8 cellular contexts compared by ENCODE assay signal in the genomic region with DNA sequence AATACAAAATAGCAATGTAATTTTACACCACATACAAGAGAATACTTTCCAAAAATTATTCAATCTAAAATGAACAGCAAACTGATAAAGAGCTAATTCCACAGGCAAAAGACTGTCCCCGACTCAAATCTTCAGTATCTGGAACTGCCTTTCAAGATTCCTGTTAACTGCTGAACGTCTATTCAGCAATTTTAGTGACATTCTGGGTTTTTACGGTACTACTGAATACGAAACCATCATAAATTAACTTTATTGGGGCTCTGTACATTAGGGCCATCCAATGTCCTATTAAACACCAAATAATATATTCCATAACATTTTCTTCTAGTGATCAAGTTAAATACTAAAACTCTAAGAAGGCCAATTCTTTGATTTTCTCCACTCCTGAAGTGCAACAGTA. TPM values are rescaled to one million over a fixed set of nuclear protein-coding genes. Genes with fewer than 3 reads are reported as not detected.
DNase-seq lines count a peak whose midpoint lies in the region; ATAC-seq and TF ChIP-seq lines count a peak whose summit lies in the region.

No MANE protein-coding gene starts in this region.

- TF ChIP-seq CTCF in MM.1S (IDR thresholded peaks at IDR 0.05; ENCODE audit: low read length) = no peak
- TF ChIP-seq CTCF in dorsolateral prefrontal cortex (IDR thresholded peaks at IDR 0.05 in 54 of 56, conservative IDR thresholded peaks at IDR 0.05 in 2 of 56; ENCODE audit: low read depth in 1 of 56, partially characterized antibody in 56 of 56) = no peak
- no peak for TF ChIP-seq CTCF in neural cell (IDR thresholded peaks at IDR 0.05; ENCODE audit: poor library complexity, severe bottlenecking)

- peaks cover 5% of the 10 kb centered on the region for H3F3A ChIP-seq in MM.1S (ENCODE audit: insufficient read depth, low read length)
- no peaks in the 10 kb centered on the region for H3F3A ChIP-seq in neural cell (ENCODE audit: insufficient read depth, low read length, poor library complexity, severe bottlenecking)

- intact Hi-C loops in dorsolateral prefrontal cortex (cut with DNase I) = loop anchor here in 1 of 2 donors (5.0 to 10.0 kb wide), 3 partner anchors 37 to 125 kb away; partner anchors contain the start of gene CDK12

- peaks cover 15 to 34% (median 24%) of the 10 kb centered on the region in 10 experiments for H3K4me1 ChIP-seq in BLaER1 treated with 17β-estradiol and CSF1 and Interleukin-3, amounts not matched to agents 10 nM and 100 nM
- peaks cover 9% of the 10 kb centered on the region; the same call in 1 of the 2 replicates for H3K4me1 ChIP-seq in MM.1S (ENCODE audit: low read length)

- no peak for ATAC-seq in HG02678 (IDR thresholded peaks at IDR 0.05; ENCODE audit: unreplicated experiment)

- H3K79me2 ChIP-seq in MM.1S (ENCODE audit: low read length) = peaks cover 51% of the 10 kb centered on the region
- peaks cover 58% of the 10 kb centered on the region for H3K79me2 ChIP-seq in neural cell (replicated peaks; ENCODE audit: insufficient read depth, low read length)

- peak overlapping the region in 9 of 11 experiments; percentile 94 to 98 (median 96); a peak in 8 of 22 replicates for H3K9ac ChIP-seq in BLaER1 treated with 17β-estradiol and CSF1 and Interleukin-3, amounts not matched to agents 10 nM and 100 nM
- H3K9ac ChIP-seq in MM.1S (ENCODE audit: low read length) = no peak overlapping the region
- no peak overlapping the region for H3K9ac ChIP-seq in neural cell (ENCODE audit: low read length)

- peaks cover 10 to 71% (median 37%) of the 10 kb centered on the region in 11 experiments; a peak in 15 of 22 replicates for H4K20me1 ChIP-seq in BLaER1 treated with 17β-estradiol and CSF1 and Interleukin-3, amounts not matched to agents 10 nM and 100 nM
- H4K20me1 ChIP-seq in MM.1S (ENCODE audit: insufficient read depth, low read length) (no peaks in the 10 kb centered on the region), neural cell (ENCODE audit: insufficient read depth) (no peaks in the 10 kb centered on the region)

- no peak for TF ChIP-seq EP300 in neural cell (conservative IDR thresholded peaks at IDR 0.05; ENCODE audit: poor library complexity, severe bottlenecking)

- H3K9me3 ChIP-seq in BLaER1 treated with 17β-estradiol and CSF1 and Interleukin-3, amounts not matched to agents 10 nM and 100 nM (replicated peaks in 1 of 11) = no peaks in the 10 kb centered on the region
- H3K9me3 ChIP-seq in MM.1S (replicated peaks; ENCODE audit: insufficient read depth, low read length) (no peaks in the 10 kb centered on the region), neural cell (ENCODE audit: low read length) (no peaks in the 10 kb centered on the region)

- TF ChIP-seq RAD21 in neural cell (conservative IDR thresholded peaks at IDR 0.05) = no peak

- H3K9me2 ChIP-seq in MM.1S (replicated peaks; ENCODE audit: insufficient read depth, low read length) = no peaks in the 10 kb centered on the region
- no peaks in the 10 kb centered on the region for H3K9me2 ChIP-seq in neural cell (ENCODE audit: insufficient read depth, low read length)

- no peak for DNase-seq in MM.1S
- no peak for DNase-seq in dorsolateral prefrontal cortex
- no peak for DNase-seq in NCI-H226
- DNase-seq in NCI-H69 (lab: John Stamatoyannopoulos, UW) = no peak
- DNase-seq in occipital lobe (lab: John Stamatoyannopoulos, UW) = no peak

- H2AFZ ChIP-seq in MM.1S (ENCODE audit: low read length) = no peak overlapping the region
- no peak overlapping the region for H2AFZ ChIP-seq in neural cell (ENCODE audit: low read depth, low read length)

- H3K27me3 ChIP-seq in BLaER1 treated with 17β-estradiol and CSF1 and Interleukin-3, amounts not matched to agents 10 nM and 100 nM = no peaks in the 10 kb centered on the region
- H3K27me3 ChIP-seq in MM.1S (replicated peaks; ENCODE audit: insufficient read depth, low read length) = no peaks in the 10 kb centered on the region
- H3K27me3 ChIP-seq in dorsolateral prefrontal cortex = no peaks in the 10 kb centered on the region
- no peaks in the 10 kb centered on the region for H3K27me3 ChIP-seq in neural cell (ENCODE audit: insufficient read depth, low read depth, low read length)

- H3K4me2 ChIP-seq in BLaER1 treated with 17β-estradiol and CSF1 and Interleukin-3, amounts not matched to agents 10 nM and 100 nM = peak overlapping the region; percentile 85 to 99 (median 95); a peak in 19 of 22 replicates
- H3K4me2 ChIP-seq in MM.1S (ENCODE audit: low read depth, low read length) (peak overlapping the region; percentile 91; the same call in 1 of the 2 replicates), neural cell (ENCODE audit: low read length) (peak overlapping the region; percentile 66)

- H3K27ac ChIP-seq in BLaER1 treated with 17β-estradiol and CSF1 and Interleukin-3, amounts not matched to agents 10 nM and 100 nM = no peak overlapping the region
- H3K27ac ChIP-seq in MM.1S (ENCODE audit: low read length) (no peak overlapping the region), dorsolateral prefrontal cortex (peak overlapping the region in 1 of 59 donors; percentile 4), neural cell (ENCODE audit: low read length) (no peak overlapping the region)

- H3K36me3 ChIP-seq in BLaER1 treated with 17β-estradiol and CSF1 and Interleukin-3, amounts not matched to agents 10 nM and 100 nM = peaks cover 0 to 2% (median 0%) of the 10 kb centered on the region in 11 experiments; a peak in 5 of 22 replicates
- no peaks in the 10 kb centered on the region; the same call in 1 of the 2 replicates for H3K36me3 ChIP-seq in MM.1S (replicated peaks; ENCODE audit: insufficient read depth, low read length)
- no peaks in the 10 kb centered on the region for H3K36me3 ChIP-seq in neural cell (ENCODE audit: insufficient read depth, low read length)

- peak overlapping the region in 4 of 10 experiments; percentile 89 to 100 (median 98); a peak in 5 of 20 replicates for H3K4me3 ChIP-seq in BLaER1 treated with 17β-estradiol and CSF1 and Interleukin-3, amounts not matched to agents 10 nM and 100 nM
- H3K4me3 ChIP-seq in MM.1S (ENCODE audit: low read length) (peak overlapping the region; percentile 97; the same call in 1 of the 2 replicates), dorsolateral prefrontal cortex (peak overlapping the region in 48 of 59 donors; percentile 35 to 99 (median 96)), neural cell (ENCODE audit: low read length) (peak overlapping the region; percentile 99)

TF ChIP-seq in neural cell, 6 proteins besides CTCF, POLR2A, EP300 and RAD21:
- TF ChIP-seq MXI1 (conservative IDR thresholded peaks at IDR 0.05; ENCODE audit: poor library complexity, severe bottlenecking) = no peak
- TF ChIP-seq POLR2AphosphoS5 (IDR thresholded peaks at IDR 0.05) = no peak
- no peak for TF ChIP-seq SMC3 (conservative IDR thresholded peaks at IDR 0.05; ENCODE audit: poor library complexity)
- TF ChIP-seq EZH2 (IDR thresholded peaks at IDR 0.05; ENCODE audit: borderline replicate concordance, insufficient read depth, low read length, poor library complexity, severe bottlenecking) = no peak
- TF ChIP-seq, protein P1, sequence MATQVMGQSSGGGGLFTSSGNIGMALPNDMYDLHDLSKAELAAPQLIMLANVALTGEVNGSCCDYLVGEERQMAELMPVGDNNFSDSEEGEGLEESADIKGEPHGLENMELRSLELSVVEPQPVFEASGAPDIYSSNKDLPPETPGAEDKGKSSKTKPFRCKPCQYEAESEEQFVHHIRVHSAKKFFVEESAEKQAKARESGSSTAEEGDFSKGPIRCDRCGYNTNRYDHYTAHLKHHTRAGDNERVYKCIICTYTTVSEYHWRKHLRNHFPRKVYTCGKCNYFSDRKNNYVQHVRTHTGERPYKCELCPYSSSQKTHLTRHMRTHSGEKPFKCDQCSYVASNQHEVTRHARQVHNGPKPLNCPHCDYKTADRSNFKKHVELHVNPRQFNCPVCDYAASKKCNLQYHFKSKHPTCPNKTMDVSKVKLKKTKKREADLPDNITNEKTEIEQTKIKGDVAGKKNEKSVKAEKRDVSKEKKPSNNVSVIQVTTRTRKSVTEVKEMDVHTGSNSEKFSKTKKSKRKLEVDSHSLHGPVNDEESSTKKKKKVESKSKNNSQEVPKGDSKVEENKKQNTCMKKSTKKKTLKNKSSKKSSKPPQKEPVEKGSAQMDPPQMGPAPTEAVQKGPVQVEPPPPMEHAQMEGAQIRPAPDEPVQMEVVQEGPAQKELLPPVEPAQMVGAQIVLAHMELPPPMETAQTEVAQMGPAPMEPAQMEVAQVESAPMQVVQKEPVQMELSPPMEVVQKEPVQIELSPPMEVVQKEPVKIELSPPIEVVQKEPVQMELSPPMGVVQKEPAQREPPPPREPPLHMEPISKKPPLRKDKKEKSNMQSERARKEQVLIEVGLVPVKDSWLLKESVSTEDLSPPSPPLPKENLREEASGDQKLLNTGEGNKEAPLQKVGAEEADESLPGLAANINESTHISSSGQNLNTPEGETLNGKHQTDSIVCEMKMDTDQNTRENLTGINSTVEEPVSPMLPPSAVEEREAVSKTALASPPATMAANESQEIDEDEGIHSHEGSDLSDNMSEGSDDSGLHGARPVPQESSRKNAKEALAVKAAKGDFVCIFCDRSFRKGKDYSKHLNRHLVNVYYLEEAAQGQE (IDR thresholded peaks at IDR 0.05; ENCODE audit: borderline replicate concordance) = no peak
- TF ChIP-seq TAF1 (IDR thresholded peaks at IDR 0.05; ENCODE audit: low read depth) = no peak

RNA-seq across cellular contexts. Expression of gene FBXL20, which starts 1.6 kb away (rescaled TPM):
- total RNA-seq in dorsolateral prefrontal cortex = 10 to 100 TPM; 31.2 to 70.6 (median 49.0) TPM
- 12.0 and 15.5 TPM in 2 replicates for polyA plus RNA-seq in neural cell
- 30.7 and 48.7 TPM in 2 replicates for polyA minus RNA-seq in neural cell
- total RNA-seq in occipital lobe = 22.9 TPM

RNA-seq across cellular contexts. Expression of gene MED1, which starts 51.3 kb away (rescaled TPM):
- total RNA-seq in dorsolateral prefrontal cortex = 10 to 100 TPM; 19.1 to 29.7 (median 24.8) TPM
- polyA plus RNA-seq in neural cell = 16.4 and 18.7 TPM in 2 replicates
- 39.4 and 54.2 TPM in 2 replicates for polyA minus RNA-seq in neural cell
- total RNA-seq in occipital lobe = 30.7 TPM

Comparison
In these comparisons a context has a peak if more than half of its experiments do, and no peak if none do; other contexts are left out.
1. H3K9ac ChIP-seq: peak in BLaER1 treated with 17β-estradiol and CSF1 and Interleukin-3, amounts not matched to agents 10 nM and 100 nM (9 of 11); none in MM.1S (single experiment) and neural cell (single experiment).
2. Peak in every context shown above with its lines, with median percentiles within 50 percentile points of each other: H3K4me2 ChIP-seq.